ENCODE assay signal across 1 cellular context in genomic region chrX:72121381-72121780, GRCh38.
TF ChIP-seq lines count a peak whose summit lies in the region.

No MANE protein-coding gene starts in this region.

TF ChIP-seq in HEK293, 187 proteins besides CTCF, POLR2A, EP300 and RAD21 (continued from another document):
- TF ChIP-seq ZNF155 (tag by site-specific recombination; IDR thresholded peaks at IDR 0.05): no peak
- TF ChIP-seq ZNF561 (tag by site-specific recombination; IDR thresholded peaks at IDR 0.05; ENCODE audit: borderline replicate concordance): no peak
